In the genomic region with DNA sequence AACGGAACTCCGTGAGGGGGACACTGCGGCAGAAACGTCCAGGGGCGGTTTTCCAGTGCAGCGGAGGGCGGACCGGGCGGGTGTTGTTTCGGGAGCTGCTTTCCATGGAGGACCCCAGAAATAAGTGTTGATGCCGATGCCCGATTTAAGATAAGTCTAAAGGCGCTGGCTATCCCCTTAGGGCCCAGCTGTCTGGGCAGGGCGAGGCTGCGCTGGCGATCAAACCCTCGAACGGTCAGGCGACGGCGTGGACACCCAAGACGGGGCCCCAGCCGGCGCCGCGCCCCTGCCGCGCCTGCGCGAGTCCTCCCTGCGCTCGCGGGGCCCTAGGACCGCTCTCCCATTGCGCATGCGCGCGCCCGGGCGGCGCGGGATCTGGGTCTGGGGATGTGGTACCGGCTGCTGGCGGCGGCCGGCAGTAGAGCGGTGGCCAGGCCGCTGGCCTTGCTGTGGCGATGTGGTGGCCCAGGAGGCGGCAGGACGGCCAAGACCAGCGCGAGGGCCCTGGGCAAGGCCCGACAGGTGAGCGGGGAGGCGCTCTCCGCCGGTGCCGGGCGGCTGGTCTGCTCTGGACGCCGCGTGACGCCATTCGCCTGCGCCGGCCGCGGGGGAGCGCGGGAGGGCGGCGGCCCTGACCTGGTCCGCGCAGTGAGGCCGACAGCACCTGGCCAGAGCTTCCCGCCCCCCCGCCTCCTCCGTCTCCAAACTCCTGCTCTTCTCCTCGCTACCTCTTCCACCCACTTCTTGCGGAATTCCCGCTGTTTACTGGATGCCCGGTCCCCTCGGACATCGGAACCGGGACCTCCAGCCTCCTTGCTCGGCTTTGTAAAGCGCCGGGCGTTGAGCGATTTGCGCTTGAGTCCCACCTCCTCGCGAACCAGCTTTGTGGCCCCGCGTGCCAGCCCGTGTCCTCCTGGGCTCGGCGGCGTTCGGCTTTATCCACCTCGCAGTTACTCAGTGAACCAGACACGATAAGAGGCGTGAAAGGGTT, we compare ENCODE assay signal across 1 cellular context.
TF ChIP-seq lines count a peak whose summit lies in the region.

No MANE protein-coding gene starts in this region.

TF ChIP-seq in HepG2, 621 proteins besides CTCF, POLR2A, EP300 and RAD21 (continued from another document and continues in another):
- TF ChIP-seq, protein P1, sequence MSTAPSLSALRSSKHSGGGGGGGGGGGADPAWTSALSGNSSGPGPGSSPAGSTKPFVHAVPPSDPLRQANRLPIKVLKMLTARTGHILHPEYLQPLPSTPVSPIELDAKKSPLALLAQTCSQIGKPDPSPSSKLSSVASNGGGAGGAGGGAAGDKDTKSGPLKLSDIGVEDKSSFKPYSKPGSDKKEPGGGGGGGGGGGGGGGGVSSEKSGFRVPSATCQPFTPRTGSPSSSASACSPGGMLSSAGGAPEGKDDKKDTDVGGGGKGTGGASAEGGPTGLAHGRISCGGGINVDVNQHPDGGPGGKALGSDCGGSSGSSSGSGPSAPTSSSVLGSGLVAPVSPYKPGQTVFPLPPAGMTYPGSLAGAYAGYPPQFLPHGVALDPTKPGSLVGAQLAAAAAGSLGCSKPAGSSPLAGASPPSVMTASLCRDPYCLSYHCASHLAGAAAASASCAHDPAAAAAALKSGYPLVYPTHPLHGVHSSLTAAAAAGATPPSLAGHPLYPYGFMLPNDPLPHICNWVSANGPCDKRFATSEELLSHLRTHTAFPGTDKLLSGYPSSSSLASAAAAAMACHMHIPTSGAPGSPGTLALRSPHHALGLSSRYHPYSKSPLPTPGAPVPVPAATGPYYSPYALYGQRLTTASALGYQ (CRISPR knock-in tag; IDR thresholded peaks at IDR 0.05), result peak; percentile 53; the same call in 1 of the 2 replicates
- TF ChIP-seq, protein P2, sequence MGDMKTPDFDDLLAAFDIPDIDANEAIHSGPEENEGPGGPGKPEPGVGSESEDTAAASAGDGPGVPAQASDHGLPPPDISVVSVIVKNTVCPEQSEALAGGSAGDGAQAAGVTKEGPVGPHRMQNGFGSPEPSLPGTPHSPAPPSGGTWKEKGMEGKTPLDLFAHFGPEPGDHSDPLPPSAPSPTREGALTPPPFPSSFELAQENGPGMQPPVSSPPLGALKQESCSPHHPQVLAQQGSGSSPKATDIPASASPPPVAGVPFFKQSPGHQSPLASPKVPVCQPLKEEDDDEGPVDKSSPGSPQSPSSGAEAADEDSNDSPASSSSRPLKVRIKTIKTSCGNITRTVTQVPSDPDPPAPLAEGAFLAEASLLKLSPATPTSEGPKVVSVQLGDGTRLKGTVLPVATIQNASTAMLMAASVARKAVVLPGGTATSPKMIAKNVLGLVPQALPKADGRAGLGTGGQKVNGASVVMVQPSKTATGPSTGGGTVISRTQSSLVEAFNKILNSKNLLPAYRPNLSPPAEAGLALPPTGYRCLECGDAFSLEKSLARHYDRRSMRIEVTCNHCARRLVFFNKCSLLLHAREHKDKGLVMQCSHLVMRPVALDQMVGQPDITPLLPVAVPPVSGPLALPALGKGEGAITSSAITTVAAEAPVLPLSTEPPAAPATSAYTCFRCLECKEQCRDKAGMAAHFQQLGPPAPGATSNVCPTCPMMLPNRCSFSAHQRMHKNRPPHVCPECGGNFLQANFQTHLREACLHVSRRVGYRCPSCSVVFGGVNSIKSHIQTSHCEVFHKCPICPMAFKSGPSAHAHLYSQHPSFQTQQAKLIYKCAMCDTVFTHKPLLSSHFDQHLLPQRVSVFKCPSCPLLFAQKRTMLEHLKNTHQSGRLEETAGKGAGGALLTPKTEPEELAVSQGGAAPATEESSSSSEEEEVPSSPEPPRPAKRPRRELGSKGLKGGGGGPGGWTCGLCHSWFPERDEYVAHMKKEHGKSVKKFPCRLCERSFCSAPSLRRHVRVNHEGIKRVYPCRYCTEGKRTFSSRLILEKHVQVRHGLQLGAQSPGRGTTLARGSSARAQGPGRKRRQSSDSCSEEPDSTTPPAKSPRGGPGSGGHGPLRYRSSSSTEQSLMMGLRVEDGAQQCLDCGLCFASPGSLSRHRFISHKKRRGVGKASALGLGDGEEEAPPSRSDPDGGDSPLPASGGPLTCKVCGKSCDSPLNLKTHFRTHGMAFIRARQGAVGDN (CRISPR knock-in tag; IDR thresholded peaks at IDR 0.05), result peak; percentile 95
- no peak for TF ChIP-seq ZNF644 (CRISPR knock-in tag; IDR thresholded peaks at IDR 0.05; ENCODE audit: low read depth)
- TF ChIP-seq XBP1 (CRISPR knock-in tag; IDR thresholded peaks at IDR 0.05), result no peak
- TF ChIP-seq ZNF274 (CRISPR knock-in tag; IDR thresholded peaks at IDR 0.05), result peak; percentile 72; the same call in 1 of the 2 replicates
- no peak for TF ChIP-seq U2AF2 (IDR thresholded peaks at IDR 0.05; ENCODE audit: low read depth, low read length)
- TF ChIP-seq TEAD3 (CRISPR knock-in tag; optimal IDR thresholded peaks at IDR 0.05; ENCODE audit: borderline replicate concordance), result no peak
- peak; percentile 79 for TF ChIP-seq ATF1 (CRISPR knock-in tag; IDR thresholded peaks at IDR 0.05)
- TF ChIP-seq TMF1 (CRISPR knock-in tag; IDR thresholded peaks at IDR 0.05; ENCODE audit: low read depth), result peak; percentile 74; the same call in 1 of the 2 replicates
- TF ChIP-seq SKI (IDR thresholded peaks at IDR 0.05; ENCODE audit: partially characterized antibody), result peak; percentile 68
- TF ChIP-seq ZNF878 (CRISPR knock-in tag; IDR thresholded peaks at IDR 0.05), result no peak
- TF ChIP-seq SMC3 (IDR thresholded peaks at IDR 0.05; ENCODE audit: low read length), result no peak
- TF ChIP-seq, protein P3, sequence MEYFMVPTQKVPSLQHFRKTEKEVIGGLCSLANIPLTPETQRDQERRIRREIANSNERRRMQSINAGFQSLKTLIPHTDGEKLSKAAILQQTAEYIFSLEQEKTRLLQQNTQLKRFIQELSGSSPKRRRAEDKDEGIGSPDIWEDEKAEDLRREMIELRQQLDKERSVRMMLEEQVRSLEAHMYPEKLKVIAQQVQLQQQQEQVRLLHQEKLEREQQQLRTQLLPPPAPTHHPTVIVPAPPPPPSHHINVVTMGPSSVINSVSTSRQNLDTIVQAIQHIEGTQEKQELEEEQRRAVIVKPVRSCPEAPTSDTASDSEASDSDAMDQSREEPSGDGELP (IDR thresholded peaks at IDR 0.05; ENCODE audit: borderline replicate concordance, low read depth), result peak; percentile 54; the same call in 1 of the 2 replicates
- TF ChIP-seq, protein P4, sequence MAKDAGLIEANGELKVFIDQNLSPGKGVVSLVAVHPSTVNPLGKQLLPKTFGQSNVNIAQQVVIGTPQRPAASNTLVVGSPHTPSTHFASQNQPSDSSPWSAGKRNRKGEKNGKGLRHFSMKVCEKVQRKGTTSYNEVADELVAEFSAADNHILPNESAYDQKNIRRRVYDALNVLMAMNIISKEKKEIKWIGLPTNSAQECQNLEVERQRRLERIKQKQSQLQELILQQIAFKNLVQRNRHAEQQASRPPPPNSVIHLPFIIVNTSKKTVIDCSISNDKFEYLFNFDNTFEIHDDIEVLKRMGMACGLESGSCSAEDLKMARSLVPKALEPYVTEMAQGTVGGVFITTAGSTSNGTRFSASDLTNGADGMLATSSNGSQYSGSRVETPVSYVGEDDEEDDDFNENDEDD (CRISPR knock-in tag; IDR thresholded peaks at IDR 0.05; ENCODE audit: borderline replicate concordance), result peak; percentile 90
- TF ChIP-seq, protein P5, sequence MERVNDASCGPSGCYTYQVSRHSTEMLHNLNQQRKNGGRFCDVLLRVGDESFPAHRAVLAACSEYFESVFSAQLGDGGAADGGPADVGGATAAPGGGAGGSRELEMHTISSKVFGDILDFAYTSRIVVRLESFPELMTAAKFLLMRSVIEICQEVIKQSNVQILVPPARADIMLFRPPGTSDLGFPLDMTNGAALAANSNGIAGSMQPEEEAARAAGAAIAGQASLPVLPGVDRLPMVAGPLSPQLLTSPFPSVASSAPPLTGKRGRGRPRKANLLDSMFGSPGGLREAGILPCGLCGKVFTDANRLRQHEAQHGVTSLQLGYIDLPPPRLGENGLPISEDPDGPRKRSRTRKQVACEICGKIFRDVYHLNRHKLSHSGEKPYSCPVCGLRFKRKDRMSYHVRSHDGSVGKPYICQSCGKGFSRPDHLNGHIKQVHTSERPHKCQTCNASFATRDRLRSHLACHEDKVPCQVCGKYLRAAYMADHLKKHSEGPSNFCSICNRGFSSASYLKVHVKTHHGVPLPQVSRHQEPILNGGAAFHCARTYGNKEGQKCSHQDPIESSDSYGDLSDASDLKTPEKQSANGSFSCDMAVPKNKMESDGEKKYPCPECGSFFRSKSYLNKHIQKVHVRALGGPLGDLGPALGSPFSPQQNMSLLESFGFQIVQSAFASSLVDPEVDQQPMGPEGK (CRISPR knock-in tag; IDR thresholded peaks at IDR 0.05), result peak; percentile 72
- TF ChIP-seq RBM39 (IDR thresholded peaks at IDR 0.05; ENCODE audit: low read depth, low read length, poor library complexity, severe bottlenecking), result peak; percentile 41
- TF ChIP-seq PHF20 (CRISPR knock-in tag; IDR thresholded peaks at IDR 0.05), result peak; percentile 98
- no peak for TF ChIP-seq MTF1 (CRISPR knock-in tag; IDR thresholded peaks at IDR 0.05)
- TF ChIP-seq, protein P6, sequence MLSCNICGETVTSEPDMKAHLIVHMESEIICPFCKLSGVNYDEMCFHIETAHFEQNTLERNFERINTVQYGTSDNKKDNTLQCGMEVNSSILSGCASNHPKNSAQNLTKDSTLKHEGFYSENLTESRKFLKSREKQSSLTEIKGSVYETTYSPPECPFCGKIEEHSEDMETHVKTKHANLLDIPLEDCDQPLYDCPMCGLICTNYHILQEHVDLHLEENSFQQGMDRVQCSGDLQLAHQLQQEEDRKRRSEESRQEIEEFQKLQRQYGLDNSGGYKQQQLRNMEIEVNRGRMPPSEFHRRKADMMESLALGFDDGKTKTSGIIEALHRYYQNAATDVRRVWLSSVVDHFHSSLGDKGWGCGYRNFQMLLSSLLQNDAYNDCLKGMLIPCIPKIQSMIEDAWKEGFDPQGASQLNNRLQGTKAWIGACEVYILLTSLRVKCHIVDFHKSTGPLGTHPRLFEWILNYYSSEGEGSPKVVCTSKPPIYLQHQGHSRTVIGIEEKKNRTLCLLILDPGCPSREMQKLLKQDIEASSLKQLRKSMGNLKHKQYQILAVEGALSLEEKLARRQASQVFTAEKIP (CRISPR knock-in tag; IDR thresholded peaks at IDR 0.05; ENCODE audit: borderline replicate concordance), result no peak
- peak; percentile 87; the same call in 1 of the 2 replicates for TF ChIP-seq MEIS1 (CRISPR knock-in tag; IDR thresholded peaks at IDR 0.05; ENCODE audit: borderline replicate concordance)
- TF ChIP-seq MEF2D (CRISPR knock-in tag; IDR thresholded peaks at IDR 0.05), result 0 out of 2 replicates have a peak, but pooled peaks have one; percentile 24
- TF ChIP-seq FOXP1 (IDR thresholded peaks at IDR 0.05), result no peak
- TF ChIP-seq FOXP1 (CRISPR knock-in tag; IDR thresholded peaks at IDR 0.05), result no peak
- TF ChIP-seq ZNF7 (CRISPR knock-in tag; IDR thresholded peaks at IDR 0.05), result no peak
- TF ChIP-seq SMAD3 (CRISPR knock-in tag; IDR thresholded peaks at IDR 0.05), result peak; percentile 25; the same call in 1 of the 2 replicates
- TF ChIP-seq NFE2L1 (CRISPR knock-in tag; IDR thresholded peaks at IDR 0.05; ENCODE audit: borderline replicate concordance), result no peak
- peak; percentile 89; the same call in 1 of the 2 replicates for TF ChIP-seq ZNF572 (CRISPR knock-in tag; IDR thresholded peaks at IDR 0.05)
- TF ChIP-seq REXO4 (CRISPR knock-in tag; IDR thresholded peaks at IDR 0.05; ENCODE audit: borderline replicate concordance), result no peak
- TF ChIP-seq, protein P7, sequence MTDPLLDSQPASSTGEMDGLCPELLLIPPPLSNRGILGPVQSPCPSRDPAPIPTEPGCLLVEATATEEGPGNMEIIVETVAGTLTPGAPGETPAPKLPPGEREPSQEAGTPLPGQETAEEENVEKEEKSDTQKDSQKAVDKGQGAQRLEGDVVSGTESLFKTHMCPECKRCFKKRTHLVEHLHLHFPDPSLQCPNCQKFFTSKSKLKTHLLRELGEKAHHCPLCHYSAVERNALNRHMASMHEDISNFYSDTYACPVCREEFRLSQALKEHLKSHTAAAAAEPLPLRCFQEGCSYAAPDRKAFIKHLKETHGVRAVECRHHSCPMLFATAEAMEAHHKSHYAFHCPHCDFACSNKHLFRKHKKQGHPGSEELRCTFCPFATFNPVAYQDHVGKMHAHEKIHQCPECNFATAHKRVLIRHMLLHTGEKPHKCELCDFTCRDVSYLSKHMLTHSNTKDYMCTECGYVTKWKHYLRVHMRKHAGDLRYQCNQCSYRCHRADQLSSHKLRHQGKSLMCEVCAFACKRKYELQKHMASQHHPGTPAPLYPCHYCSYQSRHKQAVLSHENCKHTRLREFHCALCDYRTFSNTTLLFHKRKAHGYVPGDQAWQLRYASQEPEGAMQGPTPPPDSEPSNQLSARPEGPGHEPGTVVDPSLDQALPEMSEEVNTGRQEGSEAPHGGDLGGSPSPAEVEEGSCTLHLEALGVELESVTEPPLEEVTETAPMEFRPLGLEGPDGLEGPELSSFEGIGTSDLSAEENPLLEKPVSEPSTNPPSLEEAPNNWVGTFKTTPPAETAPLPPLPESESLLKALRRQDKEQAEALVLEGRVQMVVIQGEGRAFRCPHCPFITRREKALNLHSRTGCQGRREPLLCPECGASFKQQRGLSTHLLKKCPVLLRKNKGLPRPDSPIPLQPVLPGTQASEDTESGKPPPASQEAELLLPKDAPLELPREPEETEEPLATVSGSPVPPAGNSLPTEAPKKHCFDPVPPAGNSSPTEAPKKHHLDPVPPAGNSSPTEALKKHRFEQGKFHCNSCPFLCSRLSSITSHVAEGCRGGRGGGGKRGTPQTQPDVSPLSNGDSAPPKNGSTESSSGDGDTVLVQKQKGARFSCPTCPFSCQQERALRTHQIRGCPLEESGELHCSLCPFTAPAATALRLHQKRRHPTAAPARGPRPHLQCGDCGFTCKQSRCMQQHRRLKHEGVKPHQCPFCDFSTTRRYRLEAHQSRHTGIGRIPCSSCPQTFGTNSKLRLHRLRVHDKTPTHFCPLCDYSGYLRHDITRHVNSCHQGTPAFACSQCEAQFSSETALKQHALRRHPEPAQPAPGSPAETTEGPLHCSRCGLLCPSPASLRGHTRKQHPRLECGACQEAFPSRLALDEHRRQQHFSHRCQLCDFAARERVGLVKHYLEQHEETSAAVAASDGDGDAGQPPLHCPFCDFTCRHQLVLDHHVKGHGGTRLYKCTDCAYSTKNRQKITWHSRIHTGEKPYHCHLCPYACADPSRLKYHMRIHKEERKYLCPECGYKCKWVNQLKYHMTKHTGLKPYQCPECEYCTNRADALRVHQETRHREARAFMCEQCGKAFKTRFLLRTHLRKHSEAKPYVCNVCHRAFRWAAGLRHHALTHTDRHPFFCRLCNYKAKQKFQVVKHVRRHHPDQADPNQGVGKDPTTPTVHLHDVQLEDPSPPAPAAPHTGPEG (CRISPR knock-in tag; IDR thresholded peaks at IDR 0.05), result peak; percentile 81; the same call in 1 of the 2 replicates
- TF ChIP-seq, protein P8, sequence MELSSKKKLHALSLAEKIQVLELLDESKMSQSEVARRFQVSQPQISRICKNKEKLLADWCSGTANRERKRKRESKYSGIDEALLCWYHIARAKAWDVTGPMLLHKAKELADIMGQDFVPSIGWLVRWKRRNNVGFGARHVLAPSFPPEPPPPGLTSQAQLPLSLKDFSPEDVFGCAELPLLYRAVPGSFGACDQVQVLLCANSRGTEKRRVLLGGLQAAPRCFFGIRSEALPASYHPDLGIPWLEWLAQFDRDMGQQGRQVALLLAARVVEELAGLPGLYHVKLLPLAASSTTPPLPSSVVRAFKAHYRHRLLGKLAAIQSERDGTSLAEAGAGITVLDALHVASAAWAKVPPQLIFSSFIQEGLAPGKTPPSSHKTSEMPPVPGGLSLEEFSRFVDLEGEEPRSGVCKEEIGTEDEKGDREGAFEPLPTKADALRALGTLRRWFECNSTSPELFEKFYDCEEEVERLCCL (CRISPR knock-in tag; IDR thresholded peaks at IDR 0.05; ENCODE audit: borderline replicate concordance), result no peak
- TF ChIP-seq SNAPC2 (CRISPR knock-in tag; IDR thresholded peaks at IDR 0.05), result peak; percentile 83; the same call in 1 of the 2 replicates
- peak; percentile 62 for TF ChIP-seq ZNF709 (CRISPR knock-in tag; IDR thresholded peaks at IDR 0.05)
- peak; percentile 62; the same call in 1 of the 2 replicates for TF ChIP-seq NR2F2 (IDR thresholded peaks at IDR 0.05; ENCODE audit: borderline replicate concordance, low read depth)
- peak; percentile 3; the same call in 1 of the 2 replicates for TF ChIP-seq ZNF713 (CRISPR knock-in tag; IDR thresholded peaks at IDR 0.05)
- TF ChIP-seq ZNF670 (CRISPR knock-in tag; IDR thresholded peaks at IDR 0.05; ENCODE audit: borderline replicate concordance), result no peak
- TF ChIP-seq IKZF1 (IDR thresholded peaks at IDR 0.05), result no peak
- TF ChIP-seq SNRNP70 (IDR thresholded peaks at IDR 0.05; ENCODE audit: low read depth, low read length), result no peak
